ENCODE assay signal across 8 cellular contexts in genomic region chr3:128051837-128052766, GRCh38. TPM values are rescaled to one million over a fixed set of nuclear protein-coding genes. Genes with fewer than 3 reads are reported as not detected.
DNase-seq lines count a peak whose midpoint lies in the region; ATAC-seq and TF ChIP-seq lines count a peak whose summit lies in the region.

TSS of gene SEC61A1 (plus strand) at chr3:128052437. CDS start at chr3:128052553, 116 bp downstream.

- peaks cover 36% of the 10 kb centered on the region for H3K4me1 Mint-ChIP-seq in endothelial cell (ENCODE audit: unreplicated experiment)

- no peaks in the 10 kb centered on the region for H4K20me1 ChIP-seq in OCI-LY1 (ENCODE audit: insufficient read depth, low read length)

- peaks cover 15% of the 10 kb centered on the region for H3K27me3 Mint-ChIP-seq in endothelial cell (ENCODE audit: unreplicated experiment)

- no peaks in the 10 kb centered on the region for H3F3A ChIP-seq in OCI-LY1 (ENCODE audit: insufficient read depth, low read length)

- TF ChIP-seq CTCF in OCI-LY1 (IDR thresholded peaks at IDR 0.05; ENCODE audit: low read length) (no peak), endothelial cell (IDR thresholded peaks at IDR 0.05; ENCODE audit: unreplicated experiment) (no peak)

- peak within 1 kb of the TSS; percentile 92 for H3K9ac ChIP-seq in OCI-LY1 (ENCODE audit: low read length)

- H3K4me3 Mint-ChIP-seq in endothelial cell (ENCODE audit: unreplicated experiment) = peak within 1 kb of the TSS; percentile 98

- peak; percentile 90 for ATAC-seq in GM21515 (IDR thresholded peaks at IDR 0.05; ENCODE audit: unreplicated experiment)

- peak within 1 kb of the TSS; percentile 29; the same call in 1 of the 2 replicates for H2AFZ ChIP-seq in OCI-LY1 (ENCODE audit: low read length)

- H3K9me3 ChIP-seq in OCI-LY1 (ENCODE audit: low read length) = no peaks in the 10 kb centered on the region

- peaks cover 39% of the 10 kb centered on the region for H3K36me3 ChIP-seq in OCI-LY1 (ENCODE audit: insufficient read depth, low read length)

- peaks cover 27% of the 10 kb centered on the region for H3K79me2 ChIP-seq in OCI-LY1 (ENCODE audit: insufficient read depth, low read length)

- peak within 1 kb of the TSS; percentile 99 for H3K4me2 ChIP-seq in OCI-LY1 (ENCODE audit: low read length)

- DNase-seq in D341Med (ENCODE audit: low spot score) = peak; percentile 99
- DNase-seq in HuH-7 (ENCODE audit: low spot score) = peak; percentile 96
- DNase-seq in activated CD8-positive, alpha-beta memory T cell treated with anti-CD3 and anti-CD28 coated beads, Interleukin-2, amount 50 U/mL, for 4 hours = peak; percentile 95
- DNase-seq in endothelial cell (ENCODE audit: low spot score) = peak; percentile 98
- peak; percentile 94 for DNase-seq in midbrain (lab: John Stamatoyannopoulos, UW)
- peak; percentile 94 for DNase-seq in stimulated activated CD8-positive, alpha-beta memory T cell treated with anti-CD3 and anti-CD28 coated beads, Interleukin-15, amount 100 ng/mL, for 48 hours (ENCODE audit: low read depth in 2 of 2)

- H3K27me3 ChIP-seq in OCI-LY1 (ENCODE audit: insufficient read depth, low read length) = no peaks in the 10 kb centered on the region

- no peaks in the 10 kb centered on the region for H3K9me2 ChIP-seq in OCI-LY1 (ENCODE audit: low read depth, low read length)

- H3K4me1 ChIP-seq in OCI-LY1 (ENCODE audit: insufficient read depth, low read length, severe bottlenecking) = peaks cover 40% of the 10 kb centered on the region

- no peaks in the 10 kb centered on the region for H3K9me3 Mint-ChIP-seq in endothelial cell (ENCODE audit: unreplicated experiment)

- H3K27ac Mint-ChIP-seq in endothelial cell (ENCODE audit: unreplicated experiment) = peak within 1 kb of the TSS; percentile 98

- peaks cover 17% of the 10 kb centered on the region for H3K36me3 Mint-ChIP-seq in endothelial cell (ENCODE audit: low read depth, unreplicated experiment)

- H3K27ac ChIP-seq in OCI-LY1 (ENCODE audit: low read depth, low read length, poor library complexity, severe bottlenecking) = peak within 1 kb of the TSS; percentile 0

- H3K4me3 ChIP-seq in OCI-LY1 (ENCODE audit: low read depth, low read length, poor library complexity, severe bottlenecking) = peak within 1 kb of the TSS; percentile 93

RNA-seq across cellular contexts. Expression of gene SEC61A1, which starts in this region (rescaled TPM):
- 296 TPM for total RNA-seq in endothelial cell (ENCODE audit: unreplicated experiment)

Comparison
In these comparisons a context has a peak if more than half of its experiments do, and no peak if none do; other contexts are left out.
1. Peak in every context shown above with its lines: DNase-seq, ATAC-seq, H3K4me3 ChIP-seq and H3K27ac ChIP-seq.